1 cellular context compared by ENCODE assay signal in genomic region chr4:142690764-142691163, GRCh38.
A peak's percentile ranks its signal among the peaks of the same experiment; 100 is the strongest.
TF ChIP-seq lines count a peak whose summit lies in the region.

No MANE protein-coding gene starts in this region.

TF ChIP-seq in IMR-90, 13 proteins besides CTCF, POLR2A, EP300 and RAD21:
- peak; percentile 57; the same call in 1 of the 2 replicates for TF ChIP-seq MAFK (IDR thresholded peaks at IDR 0.05; ENCODE audit: low read depth, low read length)
- TF ChIP-seq RFX5 (IDR thresholded peaks at IDR 0.05; ENCODE audit: low read depth, low read length): no peak
- no peak for TF ChIP-seq NFE2L2 (IDR thresholded peaks at IDR 0.05; ENCODE audit: low read depth, low read length)
